13 cellular contexts compared by ENCODE assay signal in genomic region chr4:7746351-7747061, GRCh38.
A peak's percentile ranks its signal among the peaks of the same experiment; 100 is the strongest.
DNase-seq lines count a peak whose midpoint lies in the region; ATAC-seq and TF ChIP-seq lines count a peak whose summit lies in the region.
"Had no signal": no experiment of that assay in that cellular context is flagged by ENCODE, and none has a peak within 500 bp of the region (broad histone marks: within the 10 kb centered on the region; RNA-seq: fewer than 3 reads in every experiment).

No MANE protein-coding gene starts in this region.

- H3K4me3 Mint-ChIP-seq in Caco-2 (ENCODE audit: unreplicated experiment), result no peak overlapping the region
- no peak overlapping the region for H3K4me3 Mint-ChIP-seq in activated T-helper 17 cell treated with anti-CD3 and anti-CD28 coated beads, Interleukin-2, amount 50 U/mL, for 72 hours
- H3K4me3 Mint-ChIP-seq: CD4-positive, CD25-positive, alpha-beta regulatory T cell; CD8-positive, alpha-beta memory T cell; H9 had no signal

- H3K9me3 ChIP-seq in Caco-2 (no peaks in the 10 kb centered on the region), mesenchymal stem cell (ENCODE audit: control insufficient read depth, low read length) (no peaks in the 10 kb centered on the region)
- H3K9me3 ChIP-seq: BE2C had no signal

- peaks cover 50% of the 10 kb centered on the region for H3K36me3 Mint-ChIP-seq in Caco-2 (ENCODE audit: insufficient read depth, unreplicated experiment)
- H3K36me3 Mint-ChIP-seq in activated T-helper 17 cell treated with anti-CD3 and anti-CD28 coated beads, Interleukin-2, amount 50 U/mL, for 72 hours (ENCODE audit: low read depth), result no peaks in the 10 kb centered on the region
- H3K36me3 Mint-ChIP-seq: CD4-positive, CD25-positive, alpha-beta regulatory T cell; CD8-positive, alpha-beta memory T cell had no signal

- H3K4me1 ChIP-seq in Caco-2 (peaks cover 42% of the 10 kb centered on the region), mesenchymal stem cell (ENCODE audit: control insufficient read depth, insufficient read depth, low read depth, low read length) (peaks cover 2% of the 10 kb centered on the region)
- H3K4me1 ChIP-seq: BE2C had no signal

- H2BK120ac ChIP-seq in mesenchymal stem cell (ENCODE audit: low read depth, low read length), result no peak overlapping the region

- peak overlapping the region; percentile 12 for H4K8ac ChIP-seq in mesenchymal stem cell (ENCODE audit: low read length)

- H3K9ac ChIP-seq in mesenchymal stem cell (ENCODE audit: low read length), result no peak overlapping the region

- H3K14ac ChIP-seq in mesenchymal stem cell (ENCODE audit: low read length in 2 of 2), result no peak overlapping the region

- H3K27me3 ChIP-seq in Caco-2 (replicated peaks; ENCODE audit: control insufficient read depth, insufficient read depth, low read length) (no peaks in the 10 kb centered on the region), mesenchymal stem cell (ENCODE audit: control insufficient read depth in 1 of 2, insufficient read depth in 1 of 2, low read length in 2 of 2) (peaks cover 0 to 8% of the 10 kb centered on the region in 2 experiments)
- H3K27me3 ChIP-seq: BE2C had no signal

- no peaks in the 10 kb centered on the region for H3K9me3 Mint-ChIP-seq in Caco-2 (ENCODE audit: unreplicated experiment)
- no peaks in the 10 kb centered on the region for H3K9me3 Mint-ChIP-seq in activated T-helper 17 cell treated with anti-CD3 and anti-CD28 coated beads, Interleukin-2, amount 50 U/mL, for 72 hours
- H3K9me3 Mint-ChIP-seq: CD8-positive, alpha-beta memory T cell; H9 had no signal

- H3K4me2 ChIP-seq in mesenchymal stem cell (ENCODE audit: low read length, poor library complexity, severe bottlenecking), result no peak overlapping the region

- no peaks in the 10 kb centered on the region for H3K27me3 Mint-ChIP-seq in Caco-2 (ENCODE audit: insufficient read depth, unreplicated experiment)
- H3K27me3 Mint-ChIP-seq in activated T-helper 17 cell treated with anti-CD3 and anti-CD28 coated beads, Interleukin-2, amount 50 U/mL, for 72 hours, result no peaks in the 10 kb centered on the region

- no peak overlapping the region for H2BK15ac ChIP-seq in mesenchymal stem cell (ENCODE audit: low read depth, poor library complexity, severe bottlenecking)

- H3K27ac ChIP-seq in mesenchymal stem cell (ENCODE audit: low read length, poor library complexity, severe bottlenecking), result no peak overlapping the region

- no peak overlapping the region for H2BK12ac ChIP-seq in mesenchymal stem cell (ENCODE audit: low read length in 2 of 2)

- H3K79me1 ChIP-seq in mesenchymal stem cell (replicated peaks; ENCODE audit: low read length, poor library complexity, severe bottlenecking), result no peaks in the 10 kb centered on the region

- intact Hi-C loops in Caco-2 (cut with micrococcal nuclease; ENCODE audit: unreplicated experiment), result no loop called here

- H3K18ac ChIP-seq in mesenchymal stem cell (ENCODE audit: low read depth in 1 of 2, low read length in 2 of 2), result no peak overlapping the region

- CTCF ChIA-PET in Caco-2 (lab: Charles Lee), result no interaction called here

- H2BK5ac ChIP-seq in mesenchymal stem cell (ENCODE audit: low read depth, low read length, poor library complexity, severe bottlenecking), result no peak overlapping the region

- peak overlapping the region; percentile 62 for H3K27ac Mint-ChIP-seq in Caco-2 (ENCODE audit: unreplicated experiment)
- H3K27ac Mint-ChIP-seq in activated T-helper 17 cell treated with anti-CD3 and anti-CD28 coated beads, Interleukin-2, amount 50 U/mL, for 72 hours, result peak overlapping the region; percentile 39
- H3K27ac Mint-ChIP-seq: CD4-positive, CD25-positive, alpha-beta regulatory T cell; H9 had no signal

- BruUV-seq in Caco-2 (replicated peaks; lab: Mats Ljungman, UMichigan), result no TSS peak

- H3K4me3 ChIP-seq in Caco-2 (ENCODE audit: low read depth, low read length), result no peak overlapping the region
- H3K4me3 ChIP-seq in mesenchymal stem cell (ENCODE audit: insufficient read depth in 1 of 2, low read depth in 1 of 2, low read length in 2 of 2), result no peak overlapping the region

- POLR2A ChIA-PET in Caco-2 (lab: Charles Lee), result no interaction called here

- no peaks in the 10 kb centered on the region for H3K36me3 ChIP-seq in Caco-2 (ENCODE audit: control insufficient read depth, insufficient read depth, low read length)
- H3K36me3 ChIP-seq in mesenchymal stem cell (ENCODE audit: control insufficient read depth in 1 of 2, insufficient read depth in 2 of 2, low read depth in 1 of 2, low read length in 2 of 2), result no peaks in the 10 kb centered on the region
- H3K36me3 ChIP-seq: BE2C had no signal

- no peak overlapping the region for H3K4ac ChIP-seq in mesenchymal stem cell (ENCODE audit: low read depth in 1 of 2, low read length in 2 of 2)

- H3K4me1 Mint-ChIP-seq in Caco-2 (ENCODE audit: low read depth, unreplicated experiment), result peaks cover 51% of the 10 kb centered on the region
- H3K4me1 Mint-ChIP-seq in activated T-helper 17 cell treated with anti-CD3 and anti-CD28 coated beads, Interleukin-2, amount 50 U/mL, for 72 hours, result peaks cover 20% of the 10 kb centered on the region
- H3K4me1 Mint-ChIP-seq: H9 had no signal

- H4K91ac ChIP-seq in mesenchymal stem cell (ENCODE audit: low read length), result no peak overlapping the region

- WGBS in mesenchymal stem cell, result 95% methylated on average over 20 of the region's 20 CpGs

- DNase-seq in Caco-2 (no peak), mesenchymal stem cell (no peak), NCI-H446 treated with DMSO at 0.1 percent for 48 hours (lab: John Stamatoyannopoulos, UW) (no peak), dedifferentiated amniotic fluid mesenchymal stem cell (ENCODE audit: extremely low spot score) (no peak)
- DNase-seq in activated effector memory CD4-positive, alpha-beta T cell treated with anti-CD3 and anti-CD28 coated beads, Interleukin-2, amount 50 U/mL, for 16 hours, result no peak
- DNase-seq: BE2C; CD4-positive, CD25-positive, alpha-beta regulatory T cell; CD8-positive, alpha-beta memory T cell; COR-L47; GDM1; GOT3; H9 had no signal

- TF ChIP-seq CTCF in Caco-2 (IDR thresholded peaks at IDR 0.05; ENCODE audit: insufficient read depth in 1 of 2, low read depth in 1 of 2, low read length in 1 of 2, severe bottlenecking in 1 of 2, unreplicated experiment in 1 of 2), result no peak

- ATAC-seq in activated T-helper 17 cell treated with anti-CD3 and anti-CD28 coated beads, Interleukin-2, amount 50 U/mL, for 72 hours (replicated peaks), result no peak

- no peak overlapping the region for H2AFZ ChIP-seq in mesenchymal stem cell (ENCODE audit: low read depth, low read length)

- H2AK5ac ChIP-seq in mesenchymal stem cell (ENCODE audit: low read length, severe bottlenecking), result no peak overlapping the region

- H3K23ac ChIP-seq in mesenchymal stem cell (ENCODE audit: low read length in 2 of 2), result no peak overlapping the region
